ENCODE assay signal across 34 cellular contexts in the genomic region with DNA sequence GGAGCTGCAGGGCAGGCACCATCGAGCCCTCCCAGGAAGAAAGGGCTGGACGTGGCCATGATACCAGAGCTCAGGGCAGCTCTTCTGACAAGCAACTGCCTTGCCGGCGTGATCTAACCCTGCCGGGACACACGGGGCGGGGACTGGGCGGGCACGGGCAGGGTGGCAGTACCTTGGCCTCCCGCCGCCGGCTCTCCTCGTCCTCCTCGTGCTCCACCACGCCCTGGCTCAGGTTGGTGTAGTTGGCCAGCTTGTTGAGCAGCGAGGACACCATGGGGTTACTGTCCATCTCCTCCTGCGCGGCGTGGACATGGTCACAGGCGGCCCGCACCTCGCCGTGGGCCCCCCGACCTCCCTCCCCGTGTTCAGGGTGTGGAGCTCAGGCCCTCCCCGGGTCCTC. TPM values are rescaled to one million over a fixed set of nuclear protein-coding genes. Genes with fewer than 3 reads are reported as not detected.
DNase-seq lines count a peak whose midpoint lies in the region; ATAC-seq and TF ChIP-seq lines count a peak whose summit lies in the region.
"Had no signal": no experiment of that assay in that cellular context is flagged by ENCODE, and none has a peak within 500 bp of the region (broad histone marks: within the 10 kb centered on the region; RNA-seq: fewer than 3 reads in every experiment).

No MANE protein-coding gene starts in this region.

- no peak for TF ChIP-seq POLR2A in right lobe of liver (IDR thresholded peaks at IDR 0.05)

- H3K4me2 ChIP-seq in BLaER1: peak overlapping the region; percentile 40; the same call in 1 of the 2 replicates

- POLR2A ChIA-PET in CD4-positive, alpha-beta memory T cell (lab: Charles Lee; ENCODE audit: partially characterized antibody): no interaction called here

- no peak for TF ChIP-seq CTCF in right lobe of liver (IDR thresholded peaks at IDR 0.05)

- no peaks in the 10 kb centered on the region for H3K27me3 Mint-ChIP-seq in CD4-positive, alpha-beta memory T cell
- H3K27me3 Mint-ChIP-seq: activated CD4-positive, alpha-beta memory T cell treated with anti-CD3 and anti-CD28 coated beads, Interleukin-2, amount 10 ng/mL, durations not matched to agents 7 days and 5 days; natural killer cell treated with Interleukin-12 subunit alpha and Interleukin-12 subunit beta and Interleukin-15 and Interleukin-18, amount 100 ng/mL, for 72 hours had no signal

- DNase-seq in right lobe of liver (peak; percentile 81 to 90 (median 88)), COLO829 (ENCODE audit: low spot score) (no peak)
- no peak for DNase-seq in CD4-positive, alpha-beta memory T cell
- DNase-seq in stimulated activated CD4-positive, alpha-beta T cell treated with anti-CD3 and anti-CD28 coated beads, Interleukin-2, amount 100 ng/mL, for 48 hours: no peak
- no peak for DNase-seq in activated CD4-positive, alpha-beta T cell treated with anti-CD3 and anti-CD28 coated beads, Interleukin-2, amount 50 U/mL, for 4 hours
- DNase-seq: activated CD4-positive, alpha-beta memory T cell treated with anti-CD3 and anti-CD28 coated beads, Interleukin-2, amount 10 ng/mL, durations not matched to agents 7 days and 5 days; activated CD4-positive, CD25-positive, alpha-beta regulatory T cell treated with anti-CD3 and anti-CD28 coated beads, Interleukin-2, amount 50 U/mL, for 72 hours; activated CD8-positive, alpha-beta memory T cell treated with anti-CD3 and anti-CD28 coated beads, Interleukin-2, amount 50 U/mL, for 4 hours; activated naive CD4-positive, alpha-beta T cell treated with anti-CD3 and anti-CD28 coated beads for 36 hours; adrenal gland; BE2C; COR-L47; dermis blood vessel endothelial cell; foreskin fibroblast; head of caudate nucleus; kidney; NCI-H1092; NCI-H1694 treated with DMSO at 0.1 percent for 48 hours; NCI-H446; NCI-H774; occipital lobe; psoas muscle; stimulated activated CD4-positive, alpha-beta T cell treated with anti-CD3 and anti-CD28 coated beads, Interleukin-15, amount 100 ng/mL, for 24 hours; T-helper 2 cell had no signal

- H3K4me1 ChIP-seq in BLaER1 (peaks cover 48% of the 10 kb centered on the region), right lobe of liver (peaks cover 0 to 37% (median 16%) of the 10 kb centered on the region in 4 donors)
- H3K4me1 ChIP-seq in CD4-positive, alpha-beta memory T cell (ENCODE audit: insufficient read depth, low read length): no peaks in the 10 kb centered on the region
- H3K4me1 ChIP-seq: BE2C, psoas muscle had no signal

- no peaks in the 10 kb centered on the region for H3K27me3 ChIP-seq in BLaER1
- H3K27me3 ChIP-seq in right lobe of liver: no peaks in the 10 kb centered on the region
- no peaks in the 10 kb centered on the region for H3K27me3 ChIP-seq in CD4-positive, alpha-beta memory T cell (ENCODE audit: insufficient read depth, low read length)
- H3K27me3 ChIP-seq: adrenal gland, BE2C, esophagus muscularis mucosa, vagina had no signal

- H3K27ac Mint-ChIP-seq in CD4-positive, alpha-beta memory T cell: no peak overlapping the region
- H3K27ac Mint-ChIP-seq: activated CD4-positive, alpha-beta memory T cell treated with anti-CD3 and anti-CD28 coated beads, Interleukin-2, amount 10 ng/mL, durations not matched to agents 7 days and 5 days; activated naive CD4-positive, alpha-beta T cell treated with anti-CD3 and anti-CD28 coated beads for 36 hours; activated T-helper 1 cell treated with anti-CD3 and anti-CD28 coated beads, Interleukin-12 subunit alpha, Interleukin-12 subunit beta, Interleukin-2, Interleukin-4 antibody, amounts not matched to agents 30 ng/mL and 10 ng/mL and 1 ng/mL, durations not matched to agents 14 hours and 24 hours and 36 hours; natural killer cell treated with Interleukin-12 subunit alpha and Interleukin-12 subunit beta and Interleukin-15 and Interleukin-18, amount 100 ng/mL, for 72 hours; stimulated activated effector memory CD8-positive, alpha-beta T cell treated with anti-CD3 and anti-CD28 coated beads, Interleukin-12 subunit alpha, Interleukin-12 subunit beta, amount 100 ng/mL, for 72 hours had no signal

- no peak overlapping the region for H3K27ac ChIP-seq in BLaER1
- H3K27ac ChIP-seq in right lobe of liver: peak overlapping the region in 1 of 3 donors; percentile 40
- no peak overlapping the region for H3K27ac ChIP-seq in CD4-positive, alpha-beta memory T cell (ENCODE audit: low read depth, low read length)
- H3K27ac ChIP-seq: psoas muscle, vagina had no signal

- H3K9me3 Mint-ChIP-seq in CD4-positive, alpha-beta memory T cell: no peaks in the 10 kb centered on the region
- H3K9me3 Mint-ChIP-seq: activated CD4-positive, alpha-beta memory T cell treated with anti-CD3 and anti-CD28 coated beads, Interleukin-2, amount 10 ng/mL, durations not matched to agents 7 days and 5 days; activated naive CD4-positive, alpha-beta T cell treated with anti-CD3 and anti-CD28 coated beads for 36 hours; activated T-helper 1 cell treated with anti-CD3 and anti-CD28 coated beads, Interleukin-12 subunit alpha, Interleukin-12 subunit beta, Interleukin-2, Interleukin-4 antibody, amounts not matched to agents 30 ng/mL and 10 ng/mL and 1 ng/mL, durations not matched to agents 14 hours and 24 hours and 36 hours; natural killer cell treated with Interleukin-12 subunit alpha and Interleukin-12 subunit beta and Interleukin-15 and Interleukin-18, amount 100 ng/mL, for 72 hours; stimulated activated effector memory CD8-positive, alpha-beta T cell treated with anti-CD3 and anti-CD28 coated beads, Interleukin-12 subunit alpha, Interleukin-12 subunit beta, amount 100 ng/mL, for 72 hours had no signal

- CTCF ChIA-PET in CD4-positive, alpha-beta memory T cell (lab: Charles Lee; ENCODE audit: partially characterized antibody): no interaction called here

- H3K4me3 ChIP-seq in BLaER1 (no peak overlapping the region), right lobe of liver (no peak overlapping the region)
- H3K4me3 ChIP-seq in CD4-positive, alpha-beta memory T cell (ENCODE audit: low read length in 2 of 2): no peak overlapping the region
- H3K4me3 ChIP-seq: adrenal gland, esophagus muscularis mucosa, psoas muscle, SK-N-MC, vagina had no signal

- peaks cover 12 to 21% of the 10 kb centered on the region in 2 donors for H3K36me3 Mint-ChIP-seq in CD4-positive, alpha-beta memory T cell
- H3K36me3 Mint-ChIP-seq: natural killer cell treated with Interleukin-12 subunit alpha and Interleukin-12 subunit beta and Interleukin-15 and Interleukin-18, amount 100 ng/mL, for 72 hours had no signal

- H3K4me3 Mint-ChIP-seq in CD4-positive, alpha-beta memory T cell: no peak overlapping the region
- H3K4me3 Mint-ChIP-seq: activated CD4-positive, alpha-beta memory T cell treated with anti-CD3 and anti-CD28 coated beads, Interleukin-2, amount 10 ng/mL, durations not matched to agents 7 days and 5 days; activated naive CD4-positive, alpha-beta T cell treated with anti-CD3 and anti-CD28 coated beads for 36 hours; activated T-helper 1 cell treated with anti-CD3 and anti-CD28 coated beads, Interleukin-12 subunit alpha, Interleukin-12 subunit beta, Interleukin-2, Interleukin-4 antibody, amounts not matched to agents 30 ng/mL and 10 ng/mL and 1 ng/mL, durations not matched to agents 14 hours and 24 hours and 36 hours; natural killer cell treated with Interleukin-12 subunit alpha and Interleukin-12 subunit beta and Interleukin-15 and Interleukin-18, amount 100 ng/mL, for 72 hours; stimulated activated effector memory CD8-positive, alpha-beta T cell treated with anti-CD3 and anti-CD28 coated beads, Interleukin-12 subunit alpha, Interleukin-12 subunit beta, amount 100 ng/mL, for 72 hours had no signal

- no peak overlapping the region for H3K9ac ChIP-seq in BLaER1

- ATAC-seq in esophagus mucosa (peak; percentile 19), right lobe of liver (peak; percentile 72 to 83 (median 80))
- ATAC-seq: HCT116; natural killer cell treated with Interleukin-12 subunit alpha and Interleukin-12 subunit beta and Interleukin-15 and Interleukin-18, amount 100 ng/mL, for 72 hours; psoas muscle; stimulated activated effector memory CD8-positive, alpha-beta T cell treated with anti-CD3 and anti-CD28 coated beads, Interleukin-12 subunit alpha, Interleukin-12 subunit beta, amount 100 ng/mL, for 72 hours had no signal

- no peaks in the 10 kb centered on the region for H3K9me3 ChIP-seq in BLaER1
- H3K9me3 ChIP-seq in right lobe of liver: no peaks in the 10 kb centered on the region
- no peaks in the 10 kb centered on the region for H3K9me3 ChIP-seq in CD4-positive, alpha-beta memory T cell (ENCODE audit: control insufficient read depth in 1 of 2, low read length in 2 of 2)
- H3K9me3 ChIP-seq: adrenal gland, BE2C, esophagus muscularis mucosa, psoas muscle, vagina had no signal

- H4K20me1 ChIP-seq in BLaER1: peaks cover 90% of the 10 kb centered on the region

- H3K4me1 Mint-ChIP-seq in CD4-positive, alpha-beta memory T cell: peaks cover 0 to 17% (median 6%) of the 10 kb centered on the region in 4 donors
- H3K4me1 Mint-ChIP-seq: activated CD4-positive, alpha-beta memory T cell treated with anti-CD3 and anti-CD28 coated beads, Interleukin-2, amount 10 ng/mL, durations not matched to agents 7 days and 5 days; stimulated activated effector memory CD8-positive, alpha-beta T cell treated with anti-CD3 and anti-CD28 coated beads, Interleukin-12 subunit alpha, Interleukin-12 subunit beta, amount 100 ng/mL, for 72 hours had no signal

- 42% methylated on average over 2 of the region's 26 CpGs for WGBS in right lobe of liver (ENCODE audit: insufficient coverage, low coverage, low lambda C conversion rate, missing lambda C conversion rate)

- TF ChIP-seq RAD21 in Ishikawa (IDR thresholded peaks at IDR 0.05; ENCODE audit: low read depth): no peak

- peaks cover 66% of the 10 kb centered on the region; the same call in 1 of the 2 replicates for H3K36me3 ChIP-seq in BLaER1
- H3K36me3 ChIP-seq in right lobe of liver: peaks cover 0 to 41% (median 9%) of the 10 kb centered on the region in 4 donors
- H3K36me3 ChIP-seq in CD4-positive, alpha-beta memory T cell (ENCODE audit: insufficient read depth, low read length): peaks cover 11% of the 10 kb centered on the region
- H3K36me3 ChIP-seq: BE2C had no signal

- no peak for TF ChIP-seq EP300 in Ishikawa (IDR thresholded peaks at IDR 0.05; ENCODE audit: borderline replicate concordance)

- intact Hi-C loops in right lobe of liver (cut with DNase I): no loop called here
- intact Hi-C loops in CD4-positive, alpha-beta memory T cell (cut with micrococcal nuclease): no loop called here

TF ChIP-seq in Ishikawa, 13 proteins besides CTCF, POLR2A, EP300 and RAD21:
- TF ChIP-seq, protein P1, sequence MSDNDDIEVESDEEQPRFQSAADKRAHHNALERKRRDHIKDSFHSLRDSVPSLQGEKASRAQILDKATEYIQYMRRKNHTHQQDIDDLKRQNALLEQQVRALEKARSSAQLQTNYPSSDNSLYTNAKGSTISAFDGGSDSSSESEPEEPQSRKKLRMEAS (IDR thresholded peaks at IDR 0.05): peak; percentile 70
- no peak for TF ChIP-seq TCF12 (IDR thresholded peaks at IDR 0.05; ENCODE audit: low read depth)

RNA-seq across cellular contexts. Expression of gene SLC12A7, which starts 18.5 kb away (rescaled TPM):
- total RNA-seq in esophagus mucosa: 3.0 TPM
- 10 to 100 TPM; 38.9 to 65.2 (median 53.3) TPM for total RNA-seq in right lobe of liver
- total RNA-seq in CD4-positive, alpha-beta memory T cell: 10 to 100 TPM; 30.6 to 32.9 TPM
- polyA plus RNA-seq in CD4-positive, alpha-beta memory T cell: 10 to 100 TPM; 11.7 to 22.3 TPM

Comparison
In these comparisons a context has a peak if more than half of its experiments do, and no peak if none do; other contexts are left out.
1. DNase-seq: peak in right lobe of liver (3 of 3); none in CD4-positive, alpha-beta memory T cell (0 of 5), stimulated activated CD4-positive, alpha-beta T cell treated with anti-CD3 and anti-CD28 coated beads, Interleukin-2, amount 100 ng/mL, for 48 hours (0 of 2), activated CD4-positive, alpha-beta T cell treated with anti-CD3 and anti-CD28 coated beads, Interleukin-2, amount 50 U/mL, for 4 hours (0 of 2) and COLO829 (single experiment).